3 cellular contexts compared by ENCODE assay signal in genomic region chr3:165393458-165393857, GRCh38.
TF ChIP-seq lines count a peak whose summit lies in the region.

No MANE protein-coding gene starts in this region.

TF ChIP-seq in A549, 52 proteins besides CTCF, POLR2A, EP300 and RAD21:
- no peak for TF ChIP-seq RNF2 (IDR thresholded peaks at IDR 0.05; ENCODE audit: borderline replicate concordance, low read depth)
- peak; percentile 89 for TF ChIP-seq MAFK (IDR thresholded peaks at IDR 0.05; ENCODE audit: partially characterized antibody)
TF ChIP-seq in A549: peak in this region for 1.

TF ChIP-seq in IMR-90, 13 proteins besides CTCF, POLR2A, EP300 and RAD21:
- no peak for TF ChIP-seq CHD1 (IDR thresholded peaks at IDR 0.05; ENCODE audit: low read depth, low read length)
- TF ChIP-seq RFX5 (IDR thresholded peaks at IDR 0.05; ENCODE audit: low read depth, low read length), result no peak
- TF ChIP-seq RCOR1 (IDR thresholded peaks at IDR 0.05; ENCODE audit: insufficient replicate concordance, low read length), result no peak
- no peak for TF ChIP-seq NFE2L2 (IDR thresholded peaks at IDR 0.05; ENCODE audit: low read depth, low read length)
- TF ChIP-seq MAFK (IDR thresholded peaks at IDR 0.05; ENCODE audit: low read depth, low read length), result peak; percentile 86
- TF ChIP-seq FOS (IDR thresholded peaks at IDR 0.05; ENCODE audit: low read depth, low read length), result no peak
- no peak for TF ChIP-seq SMC3 (IDR thresholded peaks at IDR 0.05; ENCODE audit: low read depth, low read length)
TF ChIP-seq in IMR-90: peak in this region for 1.

TF ChIP-seq in H1, 55 proteins besides CTCF, POLR2A, EP300 and RAD21:
- TF ChIP-seq MAFK (IDR thresholded peaks at IDR 0.05; ENCODE audit: low read depth, low read length), result peak; percentile 53; the same call in 1 of the 2 replicates
- no peak for TF ChIP-seq KDM4A (IDR thresholded peaks at IDR 0.05; ENCODE audit: low read depth, low read length, severe bottlenecking)
